Comparison of ENCODE assay signal across 25 cellular contexts in the genomic region with DNA sequence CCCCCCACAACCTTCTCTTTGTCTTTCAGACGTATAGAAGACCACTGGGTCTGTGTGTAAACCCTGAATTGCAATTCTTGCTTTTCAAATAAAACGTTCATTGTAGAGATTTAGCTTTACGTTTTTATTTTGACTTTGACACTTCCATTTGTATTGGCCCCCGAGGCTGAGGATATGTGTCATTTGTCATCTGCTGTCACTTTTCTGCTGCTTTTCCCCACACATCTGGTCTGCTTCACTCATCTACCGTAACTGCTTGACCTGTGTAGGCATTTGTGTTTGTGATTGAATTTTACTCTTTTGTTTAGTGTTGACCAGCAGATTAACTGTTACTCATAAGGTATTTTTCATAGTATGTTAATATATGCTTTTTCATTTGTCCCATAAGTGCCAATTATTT.
DNase-seq lines count a peak whose midpoint lies in the region; ATAC-seq, FAIRE-seq and TF ChIP-seq lines count a peak whose summit lies in the region.
"Had no signal": no experiment of that assay in that cellular context is flagged by ENCODE, and none has a peak within 500 bp of the region (broad histone marks: within the 10 kb centered on the region; RNA-seq: fewer than 3 reads in every experiment).

No MANE protein-coding gene starts in this region.

- H2BK120ac ChIP-seq in trophoblast cell (ENCODE audit: insufficient read depth, low read length, poor library complexity) = no peak overlapping the region

- no peaks in the 10 kb centered on the region for H4K20me1 ChIP-seq in K562 (replicated peaks; ENCODE audit: control insufficient read depth, insufficient read depth, low read length)
- H4K20me1 ChIP-seq: BLaER1 had no signal

- TF ChIP-seq CTCF in K562 (IDR thresholded peaks at IDR 0.05 in 2 of 3, conservative IDR thresholded peaks at IDR 0.05 in 1 of 3; ENCODE audit: insufficient read depth in 2 of 3, low read depth in 1 of 3, low read length in 3 of 3) = no peak

- CTCF ChIA-PET in activated naive CD4-positive, alpha-beta T cell treated with anti-CD3 and anti-CD28 coated beads, Interleukin-2, amount 10 ng/mL, durations not matched to agents 7 days and 5 days (lab: Charles Lee) = no interaction called here
- CTCF ChIA-PET in K562 (lab: Yijun Ruan, JAX; ENCODE audit: low intra/inter-chr PET ratio) = no interaction called here

- H3K9me3 ChIP-seq in K562 (replicated peaks; ENCODE audit: control insufficient read depth, insufficient read depth, low read depth, low read length) = no peaks in the 10 kb centered on the region
- no peaks in the 10 kb centered on the region for H3K9me3 ChIP-seq in trophoblast cell (ENCODE audit: insufficient read depth, low read depth, low read length)
- H3K9me3 ChIP-seq: A549, BLaER1, Caco-2 had no signal

- H3K27ac Mint-ChIP-seq in activated naive CD4-positive, alpha-beta T cell treated with anti-CD3 and anti-CD28 coated beads, Interleukin-2, amount 10 ng/mL, durations not matched to agents 7 days and 5 days = peak overlapping the region; percentile 39
- H3K27ac Mint-ChIP-seq in activated T-helper 2 cell treated with anti-CD3 and anti-CD28 coated beads, Interferon-gamma antibody, Interleukin-2, Interleukin-4, amounts not matched to agents 10 μg/mL and 5 μg/mL and 100 μg/mL, durations not matched to agents 14 hours and 24 hours and 36 hours = no peak overlapping the region
- H3K27ac Mint-ChIP-seq: B cell; CD4-positive, CD25-positive, alpha-beta regulatory T cell; CD8-positive, alpha-beta T cell had no signal

- H2BK12ac ChIP-seq in trophoblast cell (ENCODE audit: low read length) = no peak overlapping the region

- H3K36me3 ChIP-seq in K562 (ENCODE audit: control insufficient read depth, insufficient read depth, low read length) = no peaks in the 10 kb centered on the region
- H3K36me3 ChIP-seq in trophoblast cell (ENCODE audit: control insufficient read depth in 1 of 2, insufficient read depth in 2 of 2, low read length in 2 of 2) = no peaks in the 10 kb centered on the region
- H3K36me3 ChIP-seq: BLaER1 had no signal

- no peak overlapping the region for H3K23ac ChIP-seq in trophoblast cell (ENCODE audit: low read length)

- no peaks in the 10 kb centered on the region for H3K9me3 Mint-ChIP-seq in activated naive CD4-positive, alpha-beta T cell treated with anti-CD3 and anti-CD28 coated beads, Interleukin-2, amount 10 ng/mL, durations not matched to agents 7 days and 5 days
- H3K9me3 Mint-ChIP-seq in activated T-helper 2 cell treated with anti-CD3 and anti-CD28 coated beads, Interferon-gamma antibody, Interleukin-2, Interleukin-4, amounts not matched to agents 10 μg/mL and 5 μg/mL and 100 μg/mL, durations not matched to agents 14 hours and 24 hours and 36 hours = no peaks in the 10 kb centered on the region
- H3K9me3 Mint-ChIP-seq: CD8-positive, alpha-beta T cell had no signal

- H3K79me1 ChIP-seq in trophoblast cell (ENCODE audit: low read length) = peaks cover 3% of the 10 kb centered on the region

- H3K4me3 Mint-ChIP-seq in activated naive CD4-positive, alpha-beta T cell treated with anti-CD3 and anti-CD28 coated beads, Interleukin-2, amount 10 ng/mL, durations not matched to agents 7 days and 5 days = no peak overlapping the region
- H3K4me3 Mint-ChIP-seq in activated T-helper 2 cell treated with anti-CD3 and anti-CD28 coated beads, Interferon-gamma antibody, Interleukin-2, Interleukin-4, amounts not matched to agents 10 μg/mL and 5 μg/mL and 100 μg/mL, durations not matched to agents 14 hours and 24 hours and 36 hours (ENCODE audit: low read depth) = no peak overlapping the region
- H3K4me3 Mint-ChIP-seq: B cell; CD4-positive, CD25-positive, alpha-beta regulatory T cell; CD8-positive, alpha-beta T cell had no signal

- intact Hi-C loops in K562 (cut with micrococcal nuclease) = loop anchor here (10.0 kb wide), 1 partner anchor 842 kb away; a partner anchor contains a TSS
- intact Hi-C loops in activated T-helper 2 cell treated with anti-CD3 and anti-CD28 coated beads, Interferon-gamma antibody, Interleukin-2, Interleukin-4, amounts not matched to agents 10 μg/mL and 5 μg/mL and 100 μg/mL, durations not matched to agents 14 hours and 24 hours and 36 hours (cut with micrococcal nuclease) = no loop called here

- peak overlapping the region; percentile 72 for H2AFZ ChIP-seq in K562 (ENCODE audit: low read depth, low read length)
- H2AFZ ChIP-seq in trophoblast cell (ENCODE audit: insufficient read depth, low read length, poor library complexity) = no peak overlapping the region
- H2AFZ ChIP-seq: GM23248 had no signal

- peak; percentile 54 for FAIRE-seq in K562 (lab: Jason Lieb, UNC)
- FAIRE-seq: A549, G401.6, GM12892, GM19239, H1 had no signal

- H3K4me2 ChIP-seq in K562 (ENCODE audit: insufficient read depth, low read length) (peak overlapping the region; percentile 63), trophoblast cell (ENCODE audit: low read length) (no peak overlapping the region)
- H3K4me2 ChIP-seq: A549, BLaER1 had no signal

- H3K27ac ChIP-seq in K562 (ENCODE audit: extremely low read depth, low read depth, low read length) (peak overlapping the region; percentile 7; the same call in 1 of the 3 replicates), trophoblast cell (ENCODE audit: low read depth, low read length) (peak overlapping the region; percentile 51)
- H3K27ac ChIP-seq: A549, BLaER1, C4-2B, GM23248 had no signal

- H3K4me3 ChIP-seq in K562 (no peak overlapping the region), trophoblast cell (ENCODE audit: low read depth, low read length) (no peak overlapping the region)
- H3K4me3 ChIP-seq: A549, BLaER1, GM23248 had no signal

- H3K18ac ChIP-seq in trophoblast cell (ENCODE audit: low read length) = no peak overlapping the region

- in situ Hi-C loops in K562 (cut with MboI) = no loop called here

- H3K9ac ChIP-seq in K562 (ENCODE audit: insufficient read depth in 1 of 2, low read depth in 2 of 2, low read length in 2 of 2) (no peak overlapping the region), trophoblast cell (ENCODE audit: low read length) (no peak overlapping the region)
- H3K9ac ChIP-seq: BLaER1, GM23248 had no signal

- no peak overlapping the region for H4K8ac ChIP-seq in trophoblast cell (ENCODE audit: low read depth, low read length)

- WGBS in K562 (ENCODE audit: insufficient coverage, low coverage, missing lambda C conversion rate) = 20% methylated on average over 5 of the region's 5 CpGs
- WGBS in trophoblast cell (ENCODE audit: extremely low coverage, insufficient coverage, insufficient read length) = no CpG with 5 or more reads among the region's 5 CpGs

- H3K4me1 ChIP-seq in K562 (replicated peaks in 1 of 2; ENCODE audit: control insufficient read depth in 2 of 2, insufficient read depth in 2 of 2, low read length in 2 of 2) (peaks cover 0 to 34% of the 10 kb centered on the region in 2 experiments; a peak in 3 of 5 replicates), trophoblast cell (ENCODE audit: control insufficient read depth in 1 of 2, insufficient read depth in 2 of 2, low read length in 2 of 2) (peaks cover 0 to 5% of the 10 kb centered on the region in 2 experiments)
- H3K4me1 ChIP-seq: A549, BLaER1, Caco-2 had no signal

- H3K9me1 ChIP-seq in K562 (ENCODE audit: control insufficient read depth, insufficient read depth, low read length) = no peaks in the 10 kb centered on the region

- POLR2A ChIA-PET in K562 (lab: Yijun Ruan, JAX) = no interaction called here

- H2BK5ac ChIP-seq in trophoblast cell (ENCODE audit: low read depth, low read length, poor library complexity) = no peak overlapping the region

- no peak overlapping the region for H4K12ac ChIP-seq in trophoblast cell (ENCODE audit: low read depth, low read length)

- ATAC-seq in K562 = peak; percentile 62
- ATAC-seq in HG02973 (IDR thresholded peaks at IDR 0.05; ENCODE audit: unreplicated experiment) = no peak
- ATAC-seq: A549; CD8-positive, alpha-beta T cell had no signal

- H3K14ac ChIP-seq in trophoblast cell (ENCODE audit: low read length) = no peak overlapping the region

- no TSS peak for BruUV-seq in K562 (replicated peaks; lab: Mats Ljungman, UMichigan)

- no peak for DNase-seq in activated naive CD4-positive, alpha-beta T cell treated with anti-CD3 and anti-CD28 coated beads, Interleukin-2, amount 10 ng/mL, durations not matched to agents 7 days and 5 days
- DNase-seq in activated naive CD4-positive, alpha-beta T cell (lab: John Stamatoyannopoulos, UW) = no peak
- DNase-seq in K562 (ENCODE audit: extremely low read depth in 1 of 4, low spot score in 3 of 4) = peak in 1 of 4 experiments; percentile 37
- no peak for DNase-seq in trophoblast cell
- no peak for DNase-seq in activated T-helper 2 cell treated with anti-CD3 and anti-CD28 coated beads, Interferon-gamma antibody, Interleukin-2, Interleukin-4, amounts not matched to agents 10 μg/mL and 5 μg/mL and 100 μg/mL, durations not matched to agents 14 hours and 24 hours and 36 hours (ENCODE audit: low spot score)
- DNase-seq in NCI-H526 treated with DMSO at 0.1 percent for 48 hours (lab: John Stamatoyannopoulos, UW) = no peak
- DNase-seq: 8988T; ACHN; Caco-2; CD4-positive, CD25-positive, alpha-beta regulatory T cell; CD8-positive, alpha-beta T cell; DMS153; DND-41; GM23248; H7; HCEC 1CT had no signal

- TF ChIP-seq EP300 in K562 (IDR thresholded peaks at IDR 0.05; ENCODE audit: low read length) = no peak

- H2AK5ac ChIP-seq in trophoblast cell (ENCODE audit: low read length) = no peak overlapping the region

- no peaks in the 10 kb centered on the region for H3K36me3 Mint-ChIP-seq in activated naive CD4-positive, alpha-beta T cell treated with anti-CD3 and anti-CD28 coated beads, Interleukin-2, amount 10 ng/mL, durations not matched to agents 7 days and 5 days
- H3K36me3 Mint-ChIP-seq in activated T-helper 2 cell treated with anti-CD3 and anti-CD28 coated beads, Interferon-gamma antibody, Interleukin-2, Interleukin-4, amounts not matched to agents 10 μg/mL and 5 μg/mL and 100 μg/mL, durations not matched to agents 14 hours and 24 hours and 36 hours (ENCODE audit: low read depth) = no peaks in the 10 kb centered on the region
- H3K36me3 Mint-ChIP-seq: CD4-positive, CD25-positive, alpha-beta regulatory T cell; CD8-positive, alpha-beta T cell had no signal

- H3K4ac ChIP-seq in trophoblast cell (ENCODE audit: low read depth, low read length) = no peak overlapping the region

- no peaks in the 10 kb centered on the region for H3K27me3 Mint-ChIP-seq in activated naive CD4-positive, alpha-beta T cell treated with anti-CD3 and anti-CD28 coated beads, Interleukin-2, amount 10 ng/mL, durations not matched to agents 7 days and 5 days
- H3K27me3 Mint-ChIP-seq in activated T-helper 2 cell treated with anti-CD3 and anti-CD28 coated beads, Interferon-gamma antibody, Interleukin-2, Interleukin-4, amounts not matched to agents 10 μg/mL and 5 μg/mL and 100 μg/mL, durations not matched to agents 14 hours and 24 hours and 36 hours (ENCODE audit: low read depth) = no peaks in the 10 kb centered on the region
- H3K27me3 Mint-ChIP-seq: B cell; CD4-positive, CD25-positive, alpha-beta regulatory T cell had no signal

- no peaks in the 10 kb centered on the region for H3K4me1 Mint-ChIP-seq in activated naive CD4-positive, alpha-beta T cell treated with anti-CD3 and anti-CD28 coated beads, Interleukin-2, amount 10 ng/mL, durations not matched to agents 7 days and 5 days
- no peaks in the 10 kb centered on the region for H3K4me1 Mint-ChIP-seq in activated T-helper 2 cell treated with anti-CD3 and anti-CD28 coated beads, Interferon-gamma antibody, Interleukin-2, Interleukin-4, amounts not matched to agents 10 μg/mL and 5 μg/mL and 100 μg/mL, durations not matched to agents 14 hours and 24 hours and 36 hours (ENCODE audit: low read depth)
- H3K4me1 Mint-ChIP-seq: B cell; CD4-positive, CD25-positive, alpha-beta regulatory T cell had no signal

- H3K79me2 ChIP-seq in K562 (ENCODE audit: control insufficient read depth, insufficient read depth, low read length) = no peaks in the 10 kb centered on the region
- no peaks in the 10 kb centered on the region for H3K79me2 ChIP-seq in trophoblast cell (ENCODE audit: control insufficient read depth, insufficient read depth, low read length, poor library complexity)

- H4K91ac ChIP-seq in trophoblast cell (ENCODE audit: low read depth, low read length) = peak overlapping the region; percentile 24

- H3K27me3 ChIP-seq in K562 (ENCODE audit: control insufficient read depth in 2 of 2, insufficient read depth in 2 of 2, low read length in 2 of 2) (no peaks in the 10 kb centered on the region), trophoblast cell (ENCODE audit: insufficient read depth, low read length) (no peaks in the 10 kb centered on the region)
- H3K27me3 ChIP-seq: BLaER1 had no signal

- no peak for TF ChIP-seq RAD21 in K562 (CRISPR knock-in tag; conservative IDR thresholded peaks at IDR 0.05 in 1 of 2, IDR thresholded peaks at IDR 0.05 in 1 of 2)

- no peak for TF ChIP-seq POLR2A in K562 (conservative IDR thresholded peaks at IDR 0.05)
